ENCODE assay signal across 11 cellular contexts in the genomic region with DNA sequence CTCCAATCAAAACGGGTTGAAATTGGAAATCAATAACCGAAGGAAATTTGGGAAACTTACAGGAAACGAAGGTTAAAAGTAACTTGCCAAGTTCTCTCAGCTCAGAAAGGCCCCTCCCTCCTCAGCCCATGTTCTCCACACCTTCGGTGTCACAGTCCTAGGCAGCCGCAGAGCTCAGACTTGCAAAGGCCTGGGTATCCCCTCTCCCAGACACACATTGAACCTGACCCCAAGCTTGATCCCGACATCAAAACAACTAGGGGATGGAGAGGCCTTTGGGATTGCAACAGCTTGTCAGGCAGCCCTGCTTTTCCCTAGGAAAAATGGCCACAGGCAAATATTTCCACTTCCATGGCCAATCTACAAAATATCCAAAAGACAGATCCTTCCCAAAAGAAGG. TPM values are rescaled to one million over a fixed set of nuclear protein-coding genes. Genes with fewer than 3 reads are reported as not detected.
DNase-seq lines count a peak whose midpoint lies in the region; ATAC-seq, FAIRE-seq and TF ChIP-seq lines count a peak whose summit lies in the region.
"Had no signal": no experiment of that assay in that cellular context is flagged by ENCODE, and none has a peak within 500 bp of the region (broad histone marks: within the 10 kb centered on the region; RNA-seq: fewer than 3 reads in every experiment).

No MANE protein-coding gene starts in this region.

- ATAC-seq in heart right ventricle (no peak), K562 (no peak), naive B cell (ENCODE audit: low read depth in 2 of 2) (no peak), upper lobe of right lung (no peak)

- peaks cover 0 to 10% (median 0%) of the 10 kb centered on the region in 9 donors for H3K36me3 ChIP-seq in heart right ventricle
- peaks cover 41% of the 10 kb centered on the region; the same call in 2 of the 3 replicates for H3K36me3 ChIP-seq in K562 (ENCODE audit: control insufficient read depth, insufficient read depth, low read length)
- H3K36me3 ChIP-seq in upper lobe of right lung: no peaks in the 10 kb centered on the region

- DNase-seq in heart right ventricle: no peak
- DNase-seq in cardiac septum (ENCODE audit: low spot score): no peak
- no peak for DNase-seq in K562 (ENCODE audit: extremely low read depth in 1 of 4, low spot score in 3 of 4)
- no peak for DNase-seq in naive B cell
- DNase-seq in upper lobe of right lung: no peak
- DNase-seq in NCI-H1092 treated with DMSO at 0.1 percent for 48 hours (lab: John Stamatoyannopoulos, UW): no peak
- no peak for DNase-seq in middle frontal gyrus (ENCODE audit: extremely low spot score, low spot score)
- DNase-seq in NCI-H2196 (lab: John Stamatoyannopoulos, UW; ENCODE audit: unreplicated experiment): no peak
- DNase-seq: activated T-cell treated with anti-CD3 and anti-CD28 coated beads for 4 hours, NCI-H526, T-helper 1 cell had no signal

- no peak overlapping the region for H3K4me3 ChIP-seq in heart right ventricle
- no peak overlapping the region for H3K4me3 ChIP-seq in K562
- no peak overlapping the region for H3K4me3 ChIP-seq in upper lobe of right lung

- H3K9me3 ChIP-seq in heart right ventricle: no peaks in the 10 kb centered on the region
- H3K9me3 ChIP-seq in K562 (replicated peaks; ENCODE audit: control insufficient read depth, insufficient read depth, low read depth, low read length): no peaks in the 10 kb centered on the region
- H3K9me3 ChIP-seq in upper lobe of right lung: no peaks in the 10 kb centered on the region

- H2AFZ ChIP-seq in K562 (ENCODE audit: low read depth, low read length): no peak overlapping the region

- peaks cover 15% of the 10 kb centered on the region for H4K20me1 ChIP-seq in K562 (replicated peaks; ENCODE audit: control insufficient read depth, insufficient read depth, low read length)

- H3K36me3 Mint-ChIP-seq in naive B cell: no peaks in the 10 kb centered on the region

- CTCF ChIA-PET in K562 (lab: Yijun Ruan, JAX; ENCODE audit: low intra/inter-chr PET ratio): no interaction called here

- in situ Hi-C loops in K562 (cut with MboI): no loop called here

- no peaks in the 10 kb centered on the region for H3K27me3 ChIP-seq in heart right ventricle
- no peaks in the 10 kb centered on the region for H3K27me3 ChIP-seq in K562 (ENCODE audit: control insufficient read depth in 2 of 2, insufficient read depth in 2 of 2, low read length in 2 of 2)
- H3K27me3 ChIP-seq in upper lobe of right lung: no peaks in the 10 kb centered on the region

- H3K27me3 Mint-ChIP-seq in naive B cell: no peaks in the 10 kb centered on the region

- peaks cover 69 to 99% (median 92%) of the 10 kb centered on the region in 3 donors for H3K4me1 Mint-ChIP-seq in naive B cell

- H3K9me3 Mint-ChIP-seq in naive B cell: no peaks in the 10 kb centered on the region

- H3K4me1 ChIP-seq in heart right ventricle: peaks cover 75 to 100% (median 100%) of the 10 kb centered on the region in 9 donors
- H3K4me1 ChIP-seq in K562 (replicated peaks in 1 of 2; ENCODE audit: control insufficient read depth in 2 of 2, insufficient read depth in 2 of 2, low read length in 2 of 2): peaks cover 60 to 74% of the 10 kb centered on the region in 2 experiments
- H3K4me1 ChIP-seq in upper lobe of right lung: peaks cover 98% of the 10 kb centered on the region

- H3K4me2 ChIP-seq in K562 (ENCODE audit: insufficient read depth, low read length): peak overlapping the region; percentile 43

- peaks cover 4% of the 10 kb centered on the region for H3K9me1 ChIP-seq in K562 (ENCODE audit: control insufficient read depth, insufficient read depth, low read length)

- peak overlapping the region in 4 of 8 donors; percentile 8 to 70 (median 64) for H3K4me3 Mint-ChIP-seq in naive B cell

- POLR2A ChIA-PET in K562 (lab: Yijun Ruan, JAX): interaction anchor here (0.8 to 1.7 kb wide), 6 partner anchors 8 to 141 kb away, joined by 3 to 5 read pairs (median 4); no protein-coding TSS in a partner anchor

- no peak for TF ChIP-seq EP300 in K562 (IDR thresholded peaks at IDR 0.05; ENCODE audit: low read length)

- H3K9ac ChIP-seq in K562 (ENCODE audit: insufficient read depth in 1 of 2, low read depth in 2 of 2, low read length in 2 of 2): peak overlapping the region; percentile 19 to 60; a peak in 2 of 4 replicates

- no peak for TF ChIP-seq POLR2A in K562 (conservative IDR thresholded peaks at IDR 0.05)

- H3K27ac Mint-ChIP-seq in naive B cell: peak overlapping the region in 5 of 6 donors; percentile 33 to 98 (median 90)

- peaks cover 100% of the 10 kb centered on the region for H3K79me2 ChIP-seq in K562 (ENCODE audit: control insufficient read depth, insufficient read depth, low read length)

- peak overlapping the region in 7 of 10 donors; percentile 44 to 100 (median 98) for H3K27ac ChIP-seq in heart right ventricle
- H3K27ac ChIP-seq in K562 (ENCODE audit: extremely low read depth, low read depth, low read length): peak overlapping the region; percentile 18; the same call in 2 of the 3 replicates
- peak overlapping the region; percentile 1 for H3K27ac ChIP-seq in upper lobe of right lung

- FAIRE-seq in K562 (lab: Jason Lieb, UNC): peak; percentile 49

- intact Hi-C loops in heart right ventricle (cut with DNase I) (loop anchor here in 7 of 10 donors (5.0 kb wide), 1 partner anchor 38 kb away; no protein-coding TSS in a partner anchor), cardiac septum (cut with DNase I) (loop anchor here (5.0 kb wide), 1 partner anchor 38 kb away; no protein-coding TSS in a partner anchor), K562 (cut with micrococcal nuclease) (loop anchor here (5.0 kb wide), 1 partner anchor 38 kb away; no protein-coding TSS in a partner anchor), upper lobe of right lung (cut with DNase I) (no loop called here)

- WGBS in heart right ventricle, 2 donors: 39 to 53% methylated on average over 6 of the region's 6 CpGs
- WGBS in K562 (ENCODE audit: insufficient coverage, low coverage, missing lambda C conversion rate): 16% methylated on average over 5 of the region's 6 CpGs

- TF ChIP-seq RAD21 in K562 (CRISPR knock-in tag; conservative IDR thresholded peaks at IDR 0.05 in 1 of 2, IDR thresholded peaks at IDR 0.05 in 1 of 2): no peak

- TF ChIP-seq CTCF in heart right ventricle (IDR thresholded peaks at IDR 0.05) (no peak), K562 (IDR thresholded peaks at IDR 0.05 in 2 of 3, conservative IDR thresholded peaks at IDR 0.05 in 1 of 3; ENCODE audit: insufficient read depth in 2 of 3, low read depth in 1 of 3, low read length in 3 of 3) (no peak), upper lobe of right lung (IDR thresholded peaks at IDR 0.05) (no peak)

- no TSS peak for BruUV-seq in K562 (replicated peaks; lab: Mats Ljungman, UMichigan)

TF ChIP-seq in K562, 482 proteins besides CTCF, POLR2A, EP300 and RAD21 (continues in another document):
- no peak for TF ChIP-seq ADNP (tag; IDR thresholded peaks at IDR 0.05)

RNA-seq across cellular contexts. Expression of gene PNMA1, which starts 35.5 kb away (rescaled TPM):
- total RNA-seq in heart right ventricle (10 to 100 TPM; 13.9 to 30.8 (median 23.6) TPM), cardiac septum (45.9 TPM), K562 (2014; rRNA removed) (4.6 and 4.7 TPM in 2 replicates), K562 (2014; rRNA removed; fragmentation: Illumina TruSeq; extraction: Trizol) (7.9 and 8.7 TPM in 2 replicates), K562 (2015; rRNA removed; fragmentation: Illumina TruSeq; extraction: Trizol) (6.6 and 7.1 TPM in 2 replicates), K562 (2021) (24.8 and 26.4 TPM in 2 replicates), upper lobe of right lung (22.0 TPM)
- polyA plus RNA-seq in heart right ventricle (10 to 100 TPM in 1 of 2 donors, 1 to 10 TPM in 1; 6.6 to 15.7 TPM), K562 (2011; rRNA removed) (7.5 and 11.3 TPM in 2 replicates), K562 (2014; fragmentation: Illumina TruSeq; extraction: Trizol) (15.5 and 15.7 TPM in 2 replicates), K562 (2014; fragmentation: Nextera tagmentation; extraction: Ambion mirVana) (1 to 10 TPM; 1.7 to 2.4 TPM), K562 (2014; rRNA removed) (12.7 and 15.1 TPM in 2 replicates), naive B cell (ENCODE audit: low read depth in 6 of 6) (10 to 100 TPM; 10.6 to 19.7 (median 15.4) TPM)
- total RNA-seq in K562 (2011; cell fraction: chromatin; rRNA removed; ENCODE audit: low replicate concordance): 5.1 and 6.7 TPM in 2 replicates
- total RNA-seq in K562 (2011; cell fraction: nucleolus; rRNA removed): 6.8 and 8.0 TPM in 2 replicates
- 8.8 and 9.7 TPM in 2 replicates for total RNA-seq in K562 (2011; cell fraction: nucleoplasm; rRNA removed)
- 6.3 and 7.9 TPM in 2 replicates for polyA plus RNA-seq in K562 (2011; cell fraction: cytosol; rRNA removed)
- polyA plus RNA-seq in K562 (2011; cell fraction: nucleus; rRNA removed): 6.2 and 6.9 TPM in 2 replicates
- 18.6 and 26.5 TPM in 2 replicates for polyA plus RNA-seq in K562 (2012)
- 6.4 and 9.0 TPM in 2 replicates for polyA minus RNA-seq in K562 (2011; rRNA and poly(A)+ RNA removed)
- polyA minus RNA-seq in K562 (2011; cell fraction: cytosol; rRNA and poly(A)+ RNA removed): 4.3 and 7.6 TPM in 2 replicates
- 3.3 and 3.4 TPM in 2 replicates for polyA minus RNA-seq in K562 (2011; cell fraction: nucleus; rRNA and poly(A)+ RNA removed)

Comparison
In these comparisons a context has a peak if more than half of its experiments do, and no peak if none do; other contexts are left out.
1. H3K27ac ChIP-seq: peak in every context shown above with its lines; median percentile 98 in heart right ventricle; 18 in K562; 1 in upper lobe of right lung.